In genomic region chr1:59057211-59057694, GRCh38 we compare ENCODE assay signal across 9 cellular contexts.
DNase-seq lines count a peak whose midpoint lies in the region; ATAC-seq, FAIRE-seq and TF ChIP-seq lines count a peak whose summit lies in the region.
"Had no signal": no experiment of that assay in that cellular context is flagged by ENCODE, and none has a peak within 500 bp of the region (broad histone marks: within the 10 kb centered on the region; RNA-seq: fewer than 3 reads in every experiment).

No MANE protein-coding gene starts in this region.

- FAIRE-seq in GM12878 (lab: Jason Lieb, UNC) (no peak), D721Med (lab: Jason Lieb, UNC) (no peak)

- CTCF ChIA-PET in GM12878 (lab: Yijun Ruan, JAX) = interaction anchor here (0.9 kb wide), 1 partner anchor 11 kb away, joined by 3 read pairs; no protein-coding TSS in a partner anchor

- no peak overlapping the region for H3K4me2 ChIP-seq in GM12878 (ENCODE audit: control insufficient read depth, insufficient read depth)

- BruUV-seq in GM12878 (replicated peaks; lab: Mats Ljungman, UMichigan) = no TSS peak

- POLR2A ChIA-PET in GM12878 (lab: Charles Lee) = no interaction called here

- H3K36me3 ChIP-seq in GM12878 (ENCODE audit: control insufficient read depth in 2 of 2, insufficient read depth in 2 of 2, low read length in 1 of 2) = no peaks in the 10 kb centered on the region
- H3K36me3 ChIP-seq in tibial nerve = no peaks in the 10 kb centered on the region

- WGBS in GM12878 (ENCODE audit: insufficient coverage, insufficient replicate concordance, low lambda C conversion rate, missing lambda C conversion rate) = 38% methylated on average over 6 of the region's 6 CpGs
- 41 to 46% methylated on average over 6 of the region's 6 CpGs for WGBS in tibial nerve, 2 donors

- no peak overlapping the region for H3K27ac ChIP-seq in GM12878 (ENCODE audit: control insufficient read depth, insufficient read depth)
- peak overlapping the region in 3 of 4 donors; percentile 60 to 84 (median 81) for H3K27ac ChIP-seq in tibial nerve
- H3K27ac ChIP-seq: C4-2B had no signal

- in situ Hi-C loops in GM12878 (cut with MboI) = no loop called here

- TF ChIP-seq EP300 in GM12878 (IDR thresholded peaks at IDR 0.05; ENCODE audit: borderline replicate concordance in 1 of 2, control insufficient read depth in 1 of 2, low read depth in 2 of 2, low read length in 2 of 2) = no peak
- TF ChIP-seq EP300 in tibial nerve (IDR thresholded peaks at IDR 0.05) = peak; percentile 87 to 98

- TF ChIP-seq POLR2A in GM12878 (IDR thresholded peaks at IDR 0.05; ENCODE audit: low read depth, low read length) = no peak
- peak in 1 of 2 donors; percentile 12 for TF ChIP-seq POLR2A in tibial nerve (IDR thresholded peaks at IDR 0.05)

- H3K9ac ChIP-seq in GM12878 (ENCODE audit: control insufficient read depth, insufficient read depth, low read length) = no peak overlapping the region

- no peaks in the 10 kb centered on the region for H4K20me1 ChIP-seq in GM12878 (ENCODE audit: control insufficient read depth, insufficient read depth)

- RAD21 ChIA-PET in GM12878 (lab: Charles Lee; ENCODE audit: unreplicated experiment) = no interaction called here

- intact Hi-C loops in GM12878 (cut with micrococcal nuclease; ENCODE audit: unreplicated experiment) = no loop called here

- peak; percentile 48 for ATAC-seq in GM12878

- H3K9me3 ChIP-seq in GM12878 (replicated peaks; ENCODE audit: control insufficient read depth, insufficient read depth, low read length) = no peaks in the 10 kb centered on the region
- no peaks in the 10 kb centered on the region for H3K9me3 ChIP-seq in tibial nerve

- TF ChIP-seq RAD21 in GM12878 (IDR thresholded peaks at IDR 0.05; ENCODE audit: insufficient read depth, low read depth, low read length) = no peak

- H3K4me3 ChIP-seq in GM12878 = no peak overlapping the region
- no peak overlapping the region for H3K4me3 ChIP-seq in tibial nerve

- DNase-seq in NCI-H1436 (lab: John Stamatoyannopoulos, UW) (peak; percentile 7), NCI-H1436 treated with DMSO at 0.1 percent for 48 hours (lab: John Stamatoyannopoulos, UW) (no peak), GM12878 (ENCODE audit: low read depth, low spot score) (no peak), kidney tubule cell (ENCODE audit: low spot score) (peak; percentile 32), tibial nerve (ENCODE audit: low spot score in 2 of 2) (peak; percentile 55 to 84), D721Med (ENCODE audit: insufficient read length, low spot score) (no peak)
- DNase-seq in stimulated activated CD4-positive, alpha-beta T cell treated with anti-CD3 and anti-CD28 coated beads, Interleukin-4, amount 100 ng/mL, for 4 hours = no peak
- DNase-seq in NK-92 treated with Interleukin-12 subunit alpha and Interleukin-12 subunit beta, amount 100 ng/mL, for 24 hours (lab: John Stamatoyannopoulos, UW) = no peak

- no peaks in the 10 kb centered on the region for H3K79me2 ChIP-seq in GM12878 (ENCODE audit: control insufficient read depth, insufficient read depth, low read length)

- SMC1A ChIA-PET in GM12878 (lab: Charles Lee; ENCODE audit: uncharacterized antibody, unreplicated experiment) = no interaction called here

- H3K4me1 ChIP-seq in GM12878 (ENCODE audit: control insufficient read depth, insufficient read depth, low read length) (no peaks in the 10 kb centered on the region), tibial nerve (peaks cover 0 to 40% (median 15%) of the 10 kb centered on the region in 4 donors)

- no peak overlapping the region for H2AFZ ChIP-seq in GM12878 (ENCODE audit: control insufficient read depth, low read depth, low read length)

- H3K27me3 ChIP-seq in GM12878 (replicated peaks in 1 of 2; ENCODE audit: control insufficient read depth in 2 of 2, insufficient read depth in 2 of 2, low read length in 1 of 2) (no peaks in the 10 kb centered on the region), tibial nerve (no peaks in the 10 kb centered on the region)

- TF ChIP-seq CTCF in GM12878 (IDR thresholded peaks at IDR 0.05 in 2 of 3, conservative IDR thresholded peaks at IDR 0.05 in 1 of 3; ENCODE audit: control insufficient read depth in 2 of 3, extremely low read depth in 1 of 3, insufficient read depth in 1 of 3, low read depth in 3 of 3, low read length in 3 of 3) (no peak), tibial nerve (IDR thresholded peaks at IDR 0.05) (no peak), D721Med (IDR thresholded peaks at IDR 0.05; ENCODE audit: insufficient read depth, missing control alignments) (no peak)

TF ChIP-seq in GM12878, 131 proteins besides CTCF, POLR2A, EP300 and RAD21:
- TF ChIP-seq SMARCA5 (IDR thresholded peaks at IDR 0.05) (no peak), ELK1 (IDR thresholded peaks at IDR 0.05; ENCODE audit: low read depth, low read length) (no peak), BCL11A (IDR thresholded peaks at IDR 0.05; ENCODE audit: low read depth, low read length) (no peak), MYC (IDR thresholded peaks at IDR 0.05; ENCODE audit: insufficient read depth, insufficient read length, insufficient replicate concordance, low read length, severe bottlenecking) (no peak), RBBP5 (conservative IDR thresholded peaks at IDR 0.05) (no peak), SREBF2 (IDR thresholded peaks at IDR 0.05; ENCODE audit: low read length) (no peak), CBFB (IDR thresholded peaks at IDR 0.05; ENCODE audit: low read depth) (no peak), NFXL1 (IDR thresholded peaks at IDR 0.05; ENCODE audit: borderline replicate concordance) (no peak), SREBF1 (IDR thresholded peaks at IDR 0.05; ENCODE audit: low read length) (no peak), SIX5 (IDR thresholded peaks at IDR 0.05; ENCODE audit: low read depth, low read length, severe bottlenecking) (no peak), NR2C2 (IDR thresholded peaks at IDR 0.05; ENCODE audit: borderline replicate concordance, control insufficient read depth, insufficient read length, low read depth) (no peak), PKNOX1 (IDR thresholded peaks at IDR 0.05) (no peak), MLLT1 (IDR thresholded peaks at IDR 0.05) (no peak), TBL1XR1 (IDR thresholded peaks at IDR 0.05; ENCODE audit: low read depth, low read length) (no peak), RAD51 (IDR thresholded peaks at IDR 0.05) (no peak), RUNX3 (IDR thresholded peaks at IDR 0.05; ENCODE audit: low read length) (no peak), IKZF1 (conservative IDR thresholded peaks at IDR 0.05) (no peak), NRF1 (conservative IDR thresholded peaks at IDR 0.05; ENCODE audit: low read depth, low read length) (no peak)

Comparison
In these comparisons a context has a peak if more than half of its experiments do, and no peak if none do; other contexts are left out.
1. DNase-seq: peak in NCI-H1436 (single experiment), kidney tubule cell (single experiment) and tibial nerve (2 of 2); none in NCI-H1436 treated with DMSO at 0.1 percent for 48 hours (single experiment), GM12878 (single experiment), D721Med (single experiment), stimulated activated CD4-positive, alpha-beta T cell treated with anti-CD3 and anti-CD28 coated beads, Interleukin-4, amount 100 ng/mL, for 4 hours (0 of 2) and NK-92 treated with Interleukin-12 subunit alpha and Interleukin-12 subunit beta, amount 100 ng/mL, for 24 hours (single experiment).